ENCODE assay signal across 1 cellular context in genomic region chr3:143897558-143898305, GRCh38.
TF ChIP-seq lines count a peak whose summit lies in the region.

No MANE protein-coding gene starts in this region.

TF ChIP-seq in IMR-90, 13 proteins besides CTCF, POLR2A, EP300 and RAD21 (continued from another document):
- TF ChIP-seq MXI1 (IDR thresholded peaks at IDR 0.05; ENCODE audit: borderline replicate concordance, low read depth, low read length) (no peak), CEBPB (IDR thresholded peaks at IDR 0.05; ENCODE audit: low read depth, low read length) (no peak)
TF ChIP-seq in IMR-90: peak in this region for 0.
